Comparison of ENCODE assay signal across 9 cellular contexts in genomic region chr1:61588736-61589381, GRCh38.
DNase-seq lines count a peak whose midpoint lies in the region; ATAC-seq and TF ChIP-seq lines count a peak whose summit lies in the region.
"Had no signal": no experiment of that assay in that cellular context is flagged by ENCODE, and none has a peak within 500 bp of the region (broad histone marks: within the 10 kb centered on the region; RNA-seq: fewer than 3 reads in every experiment).

No MANE protein-coding gene starts in this region.

- intact Hi-C loops in activated T-helper 2 cell treated with anti-CD3 and anti-CD28 coated beads, Interferon-gamma antibody, Interleukin-2, Interleukin-4, amounts not matched to agents 10 μg/mL and 5 μg/mL and 100 μg/mL, durations not matched to agents 14 hours and 24 hours and 36 hours (cut with micrococcal nuclease): loop anchor here (1.0 to 10.0 kb wide), 2 partner anchors 263 to 534 kb away; no protein-coding TSS in a partner anchor
- intact Hi-C loops in sigmoid colon (cut with DNase I): no loop called here

- H3K27ac ChIP-seq in GM23338 (ENCODE audit: low read depth): peak overlapping the region; percentile 53; the same call in 1 of the 2 replicates
- H3K27ac ChIP-seq in Karpas-422 (ENCODE audit: low read length): no peak overlapping the region
- H3K27ac ChIP-seq in sigmoid colon: no peak overlapping the region
- H3K27ac ChIP-seq: epithelial cell of prostate had no signal

- H3K4me3 Mint-ChIP-seq in GM23338 (peak overlapping the region; percentile 24; the same call in 2 of the 3 replicates), glutamatergic neuron (ENCODE audit: unreplicated experiment) (no peak overlapping the region)
- no peak overlapping the region for H3K4me3 Mint-ChIP-seq in activated T-helper 2 cell treated with anti-CD3 and anti-CD28 coated beads, Interferon-gamma antibody, Interleukin-2, Interleukin-4, amounts not matched to agents 10 μg/mL and 5 μg/mL and 100 μg/mL, durations not matched to agents 14 hours and 24 hours and 36 hours (ENCODE audit: low read depth)

- H4K20me1 ChIP-seq in GM23338 (replicated peaks; ENCODE audit: insufficient read depth) (no peaks in the 10 kb centered on the region), Karpas-422 (ENCODE audit: insufficient read depth, low read depth, low read length) (no peaks in the 10 kb centered on the region)

- H3K27ac Mint-ChIP-seq in GM23338 (peak overlapping the region; percentile 85), glutamatergic neuron (ENCODE audit: unreplicated experiment) (no peak overlapping the region)
- H3K27ac Mint-ChIP-seq in activated T-helper 2 cell treated with anti-CD3 and anti-CD28 coated beads, Interferon-gamma antibody, Interleukin-2, Interleukin-4, amounts not matched to agents 10 μg/mL and 5 μg/mL and 100 μg/mL, durations not matched to agents 14 hours and 24 hours and 36 hours: no peak overlapping the region

- H3K9me3 ChIP-seq in Karpas-422 (ENCODE audit: low read length) (no peaks in the 10 kb centered on the region), sigmoid colon (no peaks in the 10 kb centered on the region)

- H3K9ac ChIP-seq in Karpas-422 (ENCODE audit: low read length): no peak overlapping the region

- H2AFZ ChIP-seq in GM23338 (peak overlapping the region; percentile 60), Karpas-422 (ENCODE audit: low read length) (no peak overlapping the region)

- peak; percentile 64 for DNase-seq in EL
- DNase-seq in GM23338 (ENCODE audit: low spot score): peak; percentile 91
- peak; percentile 83 for DNase-seq in Karpas-422
- DNase-seq in RKO (ENCODE audit: low spot score): peak; percentile 66
- DNase-seq in activated T-helper 2 cell treated with anti-CD3 and anti-CD28 coated beads, Interferon-gamma antibody, Interleukin-2, Interleukin-4, amounts not matched to agents 10 μg/mL and 5 μg/mL and 100 μg/mL, durations not matched to agents 14 hours and 24 hours and 36 hours (ENCODE audit: low spot score): peak; percentile 36
- peak; percentile 81 for DNase-seq in glutamatergic neuron
- DNase-seq in sigmoid colon: no peak

- H3K4me1 Mint-ChIP-seq in GM23338 (peaks cover 25% of the 10 kb centered on the region; the same call in 2 of the 3 replicates), glutamatergic neuron (ENCODE audit: low read depth, unreplicated experiment) (no peaks in the 10 kb centered on the region)
- no peaks in the 10 kb centered on the region for H3K4me1 Mint-ChIP-seq in activated T-helper 2 cell treated with anti-CD3 and anti-CD28 coated beads, Interferon-gamma antibody, Interleukin-2, Interleukin-4, amounts not matched to agents 10 μg/mL and 5 μg/mL and 100 μg/mL, durations not matched to agents 14 hours and 24 hours and 36 hours (ENCODE audit: low read depth)

- TF ChIP-seq EP300 in sigmoid colon (IDR thresholded peaks at IDR 0.05): no peak

- H3K27me3 Mint-ChIP-seq in GM23338 (ENCODE audit: insufficient read depth, low read depth, poor library complexity) (peaks cover 4% of the 10 kb centered on the region), glutamatergic neuron (ENCODE audit: unreplicated experiment) (peaks cover 2% of the 10 kb centered on the region)
- H3K27me3 Mint-ChIP-seq in activated T-helper 2 cell treated with anti-CD3 and anti-CD28 coated beads, Interferon-gamma antibody, Interleukin-2, Interleukin-4, amounts not matched to agents 10 μg/mL and 5 μg/mL and 100 μg/mL, durations not matched to agents 14 hours and 24 hours and 36 hours (ENCODE audit: low read depth): peaks cover 5% of the 10 kb centered on the region

- H3K9me3 Mint-ChIP-seq in GM23338: no peaks in the 10 kb centered on the region
- no peaks in the 10 kb centered on the region for H3K9me3 Mint-ChIP-seq in activated T-helper 2 cell treated with anti-CD3 and anti-CD28 coated beads, Interferon-gamma antibody, Interleukin-2, Interleukin-4, amounts not matched to agents 10 μg/mL and 5 μg/mL and 100 μg/mL, durations not matched to agents 14 hours and 24 hours and 36 hours
- no peaks in the 10 kb centered on the region for H3K9me3 Mint-ChIP-seq in glutamatergic neuron (ENCODE audit: unreplicated experiment)

- H3K27me3 ChIP-seq in GM23338 (ENCODE audit: insufficient read depth): no peaks in the 10 kb centered on the region
- H3K27me3 ChIP-seq in Karpas-422 (ENCODE audit: low read length): no peaks in the 10 kb centered on the region
- no peaks in the 10 kb centered on the region for H3K27me3 ChIP-seq in sigmoid colon

- WGBS in sigmoid colon, 2 donors: 61 to 64% methylated on average over 6 of the region's 6 CpGs

- H3F3A ChIP-seq in GM23338 (replicated peaks; ENCODE audit: low read depth): no peaks in the 10 kb centered on the region

- H3K4me3 ChIP-seq in GM23338: no peak overlapping the region
- H3K4me3 ChIP-seq in Karpas-422 (ENCODE audit: low read length): no peak overlapping the region
- H3K4me3 ChIP-seq in sigmoid colon: no peak overlapping the region

- peak; percentile 97 for ATAC-seq in GM23338
- ATAC-seq in GM18873 (IDR thresholded peaks at IDR 0.05; ENCODE audit: low FRiP score, unreplicated experiment): no peak

- H3K79me2 ChIP-seq in GM23338 (replicated peaks; ENCODE audit: insufficient read depth): no peaks in the 10 kb centered on the region
- H3K79me2 ChIP-seq in Karpas-422 (ENCODE audit: low read length): no peaks in the 10 kb centered on the region

- H3K9me2 ChIP-seq in GM23338 (ENCODE audit: insufficient read depth) (no peaks in the 10 kb centered on the region), Karpas-422 (replicated peaks; ENCODE audit: insufficient read depth, low read length) (no peaks in the 10 kb centered on the region)

- H3K36me3 Mint-ChIP-seq in GM23338 (ENCODE audit: low read depth) (no peaks in the 10 kb centered on the region), glutamatergic neuron (ENCODE audit: unreplicated experiment) (peaks cover 2% of the 10 kb centered on the region)
- H3K36me3 Mint-ChIP-seq in activated T-helper 2 cell treated with anti-CD3 and anti-CD28 coated beads, Interferon-gamma antibody, Interleukin-2, Interleukin-4, amounts not matched to agents 10 μg/mL and 5 μg/mL and 100 μg/mL, durations not matched to agents 14 hours and 24 hours and 36 hours (ENCODE audit: low read depth): no peaks in the 10 kb centered on the region

- H3K36me3 ChIP-seq in GM23338 (ENCODE audit: insufficient read depth) (no peaks in the 10 kb centered on the region), Karpas-422 (ENCODE audit: insufficient read depth, low read length) (no peaks in the 10 kb centered on the region), sigmoid colon (no peaks in the 10 kb centered on the region)

- TF ChIP-seq CTCF in GM23338 (conservative IDR thresholded peaks at IDR 0.05; ENCODE audit: low read depth in 2 of 2) (peak; percentile 93 to 98), glutamatergic neuron (IDR thresholded peaks at IDR 0.05; ENCODE audit: partially characterized antibody, unreplicated experiment) (peak; percentile 80), sigmoid colon (IDR thresholded peaks at IDR 0.05) (peak in 3 of 4 experiments; percentile 11 to 29 (median 12))

- TF ChIP-seq POLR2A in sigmoid colon (IDR thresholded peaks at IDR 0.05): no peak

- H3K4me2 ChIP-seq in GM23338 (peak overlapping the region; percentile 3; the same call in 1 of the 2 replicates), Karpas-422 (ENCODE audit: low read depth, low read length, poor library complexity, severe bottlenecking) (no peak overlapping the region)

- H3K4me1 ChIP-seq in GM23338 (ENCODE audit: insufficient read depth) (peaks cover 8% of the 10 kb centered on the region; the same call in 1 of the 2 replicates), Karpas-422 (ENCODE audit: low read length) (no peaks in the 10 kb centered on the region), sigmoid colon (no peaks in the 10 kb centered on the region)

Comparison
In these comparisons a context has a peak if more than half of its experiments do, and no peak if none do; other contexts are left out.
1. CTCF ChIP-seq: peak in every context shown above with its lines; median percentile 96 in GM23338; 80 in glutamatergic neuron; 12 in sigmoid colon.